1 cellular context compared by ENCODE assay signal in genomic region chr2:181231886-181232644, GRCh38.
TF ChIP-seq lines count a peak whose summit lies in the region.

No MANE protein-coding gene starts in this region.

TF ChIP-seq in WTC11, 78 proteins besides CTCF, POLR2A, EP300 and RAD21 (continued from another document):
- TF ChIP-seq NFYB (CRISPR knock-in tag; conservative IDR thresholded peaks at IDR 0.05; ENCODE audit: low read depth) = no peak
- no peak for TF ChIP-seq FOXP4 (CRISPR knock-in tag; IDR thresholded peaks at IDR 0.05)
